Comparison of ENCODE assay signal across 8 cellular contexts in genomic region chr3:37243811-37244748, GRCh38. TPM values are rescaled to one million over a fixed set of nuclear protein-coding genes. Genes with fewer than 3 reads are reported as not detected.
DNase-seq lines count a peak whose midpoint lies in the region; ATAC-seq and TF ChIP-seq lines count a peak whose summit lies in the region.

No MANE protein-coding gene starts in this region.

- peaks cover 34% of the 10 kb centered on the region for H3K4me1 Mint-ChIP-seq in activated naive CD4-positive, alpha-beta T cell treated with anti-CD3 and anti-CD28 coated beads, Interleukin-2, amount 10 ng/mL, durations not matched to agents 7 days and 5 days

- peak overlapping the region; percentile 93 for H3K27ac Mint-ChIP-seq in activated naive CD4-positive, alpha-beta T cell treated with anti-CD3 and anti-CD28 coated beads, Interleukin-2, amount 10 ng/mL, durations not matched to agents 7 days and 5 days

- no peaks in the 10 kb centered on the region for H3K9me2 ChIP-seq in OCI-LY7 (ENCODE audit: insufficient read depth, low read length)

- peak overlapping the region; percentile 91 for H2AFZ ChIP-seq in OCI-LY7 (ENCODE audit: low read length)
- H2AFZ ChIP-seq in neuron (ENCODE audit: low read depth, low read length): peak overlapping the region; percentile 88

- no peak for TF ChIP-seq CTCF in HEK293 (tag by site-specific recombination; IDR thresholded peaks at IDR 0.05)
- no peak for TF ChIP-seq CTCF in OCI-LY7 (conservative IDR thresholded peaks at IDR 0.05; ENCODE audit: low read length)
- peak in 1 of 4 experiments; percentile 8 for TF ChIP-seq CTCF in gastroesophageal sphincter (IDR thresholded peaks at IDR 0.05)
- TF ChIP-seq CTCF in tibial artery (IDR thresholded peaks at IDR 0.05): no peak

- intact Hi-C loops in OCI-LY7 (cut with micrococcal nuclease; ENCODE audit: unreplicated experiment): no loop called here
- intact Hi-C loops in tibial artery (cut with DNase I; ENCODE audit: low total_unique reads): no loop called here

- CTCF ChIA-PET in HEK293 (lab: Yijun Ruan, JAX): no interaction called here
- CTCF ChIA-PET in OCI-LY7 (lab: Charles Lee; ENCODE audit: unreplicated experiment): no interaction called here
- CTCF ChIA-PET in activated naive CD4-positive, alpha-beta T cell treated with anti-CD3 and anti-CD28 coated beads, Interleukin-2, amount 10 ng/mL, durations not matched to agents 7 days and 5 days (lab: Charles Lee): interaction anchor here (1.6 kb wide), 1 partner anchor 10 kb away, joined by 3 read pairs; no protein-coding TSS in a partner anchor

- H3K4me2 ChIP-seq in OCI-LY7 (ENCODE audit: low read length): peak overlapping the region; percentile 97

- WGBS in gastroesophageal sphincter (ENCODE audit: low coverage in 1 of 2), 2 donors: 5% methylated on average over 18 to 20 of the region's 36 CpGs

- ATAC-seq in gastroesophageal sphincter (peak; percentile 77), GM19397 (IDR thresholded peaks at IDR 0.05; ENCODE audit: unreplicated experiment) (no peak)

- peak overlapping the region; percentile 95 for H3K4me3 Mint-ChIP-seq in activated naive CD4-positive, alpha-beta T cell treated with anti-CD3 and anti-CD28 coated beads, Interleukin-2, amount 10 ng/mL, durations not matched to agents 7 days and 5 days

- peaks cover 55% of the 10 kb centered on the region for H3K79me2 ChIP-seq in OCI-LY7 (ENCODE audit: insufficient read depth, low read depth, low read length)

- peak overlapping the region; percentile 81 for H3K4me3 ChIP-seq in HEK293 (ENCODE audit: low read depth, low read length)
- H3K4me3 ChIP-seq in OCI-LY7 (ENCODE audit: low read depth, low read length, poor library complexity, severe bottlenecking): peak overlapping the region; percentile 91
- H3K4me3 ChIP-seq in gastroesophageal sphincter: peak overlapping the region; percentile 61 to 87
- peak overlapping the region; percentile 73 for H3K4me3 ChIP-seq in neuron (ENCODE audit: low read length)
- H3K4me3 ChIP-seq in tibial artery: peak overlapping the region; percentile 76 to 92

- no peaks in the 10 kb centered on the region for H3K9me3 Mint-ChIP-seq in activated naive CD4-positive, alpha-beta T cell treated with anti-CD3 and anti-CD28 coated beads, Interleukin-2, amount 10 ng/mL, durations not matched to agents 7 days and 5 days

- H3K27me3 ChIP-seq in gastroesophageal sphincter (no peaks in the 10 kb centered on the region), neuron (ENCODE audit: insufficient read depth, low read length) (no peaks in the 10 kb centered on the region), tibial artery (no peaks in the 10 kb centered on the region)

- peak overlapping the region; percentile 80 for H3K27ac ChIP-seq in HEK293 (ENCODE audit: extremely low read depth, low read depth, low read length)
- H3K27ac ChIP-seq in OCI-LY7 (ENCODE audit: low read depth, low read length, poor library complexity, severe bottlenecking): peak overlapping the region; percentile 44
- H3K27ac ChIP-seq in gastroesophageal sphincter: peak overlapping the region; percentile 83 to 97 (median 96)
- peak overlapping the region; percentile 95 to 99 for H3K27ac ChIP-seq in tibial artery

- TF ChIP-seq POLR2A in gastroesophageal sphincter (IDR thresholded peaks at IDR 0.05): no peak

- no peaks in the 10 kb centered on the region for H3K27me3 Mint-ChIP-seq in activated naive CD4-positive, alpha-beta T cell treated with anti-CD3 and anti-CD28 coated beads, Interleukin-2, amount 10 ng/mL, durations not matched to agents 7 days and 5 days

- H3K9me3 ChIP-seq in HEK293 (ENCODE audit: control insufficient read depth, insufficient read depth, low read depth, low read length) (no peaks in the 10 kb centered on the region), OCI-LY7 (ENCODE audit: low read length) (no peaks in the 10 kb centered on the region), gastroesophageal sphincter (no peaks in the 10 kb centered on the region), neuron (ENCODE audit: low read length) (no peaks in the 10 kb centered on the region), tibial artery (no peaks in the 10 kb centered on the region)

- TF ChIP-seq EP300 in gastroesophageal sphincter (IDR thresholded peaks at IDR 0.05): no peak

- DNase-seq in GM03348 (ENCODE audit: low spot score) (peak; percentile 77), OCI-LY7 (ENCODE audit: low spot score) (peak; percentile 43), tibial artery (peak; percentile 89 to 95)
- peak; percentile 46 for DNase-seq in activated naive CD4-positive, alpha-beta T cell treated with anti-CD3 and anti-CD28 coated beads, Interleukin-2, amount 10 ng/mL, durations not matched to agents 7 days and 5 days

- no peaks in the 10 kb centered on the region for H3K4me1 ChIP-seq in HEK293 (ENCODE audit: control insufficient read depth, insufficient read depth, low read length)
- peaks cover 22% of the 10 kb centered on the region for H3K4me1 ChIP-seq in OCI-LY7 (ENCODE audit: insufficient read depth, low read length, poor library complexity, severe bottlenecking)
- peaks cover 6 to 60% (median 15%) of the 10 kb centered on the region in 3 donors for H3K4me1 ChIP-seq in gastroesophageal sphincter
- peaks cover 8% of the 10 kb centered on the region for H3K4me1 ChIP-seq in neuron (ENCODE audit: insufficient read depth, low read length)
- peaks cover 0 to 56% (median 32%) of the 10 kb centered on the region in 4 donors for H3K4me1 ChIP-seq in tibial artery

- H3K36me3 ChIP-seq in HEK293 (ENCODE audit: control insufficient read depth in 2 of 2, insufficient read depth in 1 of 2, low read length in 2 of 2): no peaks in the 10 kb centered on the region
- H3K36me3 ChIP-seq in OCI-LY7 (ENCODE audit: insufficient read depth, low read length): no peaks in the 10 kb centered on the region
- no peaks in the 10 kb centered on the region for H3K36me3 ChIP-seq in gastroesophageal sphincter
- no peaks in the 10 kb centered on the region for H3K36me3 ChIP-seq in neuron (ENCODE audit: insufficient read depth, low read length)
- no peaks in the 10 kb centered on the region for H3K36me3 ChIP-seq in tibial artery

- POLR2A ChIA-PET in HEK293 (lab: Yijun Ruan, JAX): no interaction called here
- POLR2A ChIA-PET in OCI-LY7 (lab: Charles Lee): interaction anchor here (0.6 kb wide), 1 partner anchor 1520 kb away, joined by 3 read pairs; no protein-coding TSS in a partner anchor

- peaks cover 10% of the 10 kb centered on the region for H3K36me3 Mint-ChIP-seq in activated naive CD4-positive, alpha-beta T cell treated with anti-CD3 and anti-CD28 coated beads, Interleukin-2, amount 10 ng/mL, durations not matched to agents 7 days and 5 days

- BruUV-seq in OCI-LY7 (replicated peaks; lab: Mats Ljungman, UMichigan): no TSS peak

- H4K20me1 ChIP-seq in OCI-LY7 (ENCODE audit: insufficient read depth, low read length): 0 out of 2 replicates have a peak, but pooled peaks cover 12% of the 10 kb centered on the region

TF ChIP-seq in HEK293, 187 proteins besides CTCF, POLR2A, EP300 and RAD21:
- TF ChIP-seq ZNF112 (tag by site-specific recombination; IDR thresholded peaks at IDR 0.05) (no peak), ZNF600 (tag by site-specific recombination; IDR thresholded peaks at IDR 0.05) (peak; percentile 70), SALL2 (tag by site-specific recombination; IDR thresholded peaks at IDR 0.05; ENCODE audit: borderline replicate concordance) (no peak), ZBTB17 (tag by site-specific recombination; IDR thresholded peaks at IDR 0.05) (0 out of 2 replicates have a peak, but pooled peaks have one; percentile 46), ZNF133 (tag by site-specific recombination; IDR thresholded peaks at IDR 0.05) (no peak), ZNF335 (tag by site-specific recombination; conservative IDR thresholded peaks at IDR 0.05) (peak; percentile 96), FEZF1 (tag by site-specific recombination; IDR thresholded peaks at IDR 0.05) (peak; percentile 52), ZBTB20 (tag by site-specific recombination; IDR thresholded peaks at IDR 0.05) (peak; percentile 60), ZNF341 (tag by site-specific recombination; IDR thresholded peaks at IDR 0.05; ENCODE audit: low read depth) (0 out of 2 replicates have a peak, but pooled peaks have one; percentile 9), ZNF202 (tag by site-specific recombination; IDR thresholded peaks at IDR 0.05; ENCODE audit: borderline replicate concordance) (no peak)
- TF ChIP-seq, protein P1, sequence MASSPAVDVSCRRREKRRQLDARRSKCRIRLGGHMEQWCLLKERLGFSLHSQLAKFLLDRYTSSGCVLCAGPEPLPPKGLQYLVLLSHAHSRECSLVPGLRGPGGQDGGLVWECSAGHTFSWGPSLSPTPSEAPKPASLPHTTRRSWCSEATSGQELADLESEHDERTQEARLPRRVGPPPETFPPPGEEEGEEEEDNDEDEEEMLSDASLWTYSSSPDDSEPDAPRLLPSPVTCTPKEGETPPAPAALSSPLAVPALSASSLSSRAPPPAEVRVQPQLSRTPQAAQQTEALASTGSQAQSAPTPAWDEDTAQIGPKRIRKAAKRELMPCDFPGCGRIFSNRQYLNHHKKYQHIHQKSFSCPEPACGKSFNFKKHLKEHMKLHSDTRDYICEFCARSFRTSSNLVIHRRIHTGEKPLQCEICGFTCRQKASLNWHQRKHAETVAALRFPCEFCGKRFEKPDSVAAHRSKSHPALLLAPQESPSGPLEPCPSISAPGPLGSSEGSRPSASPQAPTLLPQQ (tag by site-specific recombination; IDR thresholded peaks at IDR 0.05): 0 out of 2 replicates have a peak, but pooled peaks have one; percentile 16

RNA-seq across cellular contexts. Expression of gene GOLGA4, which starts 1.0 kb away (rescaled TPM):
- 21.5 and 33.0 TPM in 2 replicates for total RNA-seq in OCI-LY7 (2014; rRNA removed; shearing (Covaris generic))
- 33.0 and 33.9 TPM in 2 replicates for total RNA-seq in OCI-LY7 (2022)
- 100 to 1,000 TPM; 104 to 120 (median 108) TPM for total RNA-seq in gastroesophageal sphincter

Comparison
In these comparisons a context has a peak if more than half of its experiments do, and no peak if none do; other contexts are left out.
1. H3K27ac ChIP-seq: peak in every context shown above with its lines; median percentile 97 in tibial artery; 96 in gastroesophageal sphincter; 80 in HEK293; 44 in OCI-LY7.